Comparison of ENCODE assay signal across 27 cellular contexts in the genomic region with DNA sequence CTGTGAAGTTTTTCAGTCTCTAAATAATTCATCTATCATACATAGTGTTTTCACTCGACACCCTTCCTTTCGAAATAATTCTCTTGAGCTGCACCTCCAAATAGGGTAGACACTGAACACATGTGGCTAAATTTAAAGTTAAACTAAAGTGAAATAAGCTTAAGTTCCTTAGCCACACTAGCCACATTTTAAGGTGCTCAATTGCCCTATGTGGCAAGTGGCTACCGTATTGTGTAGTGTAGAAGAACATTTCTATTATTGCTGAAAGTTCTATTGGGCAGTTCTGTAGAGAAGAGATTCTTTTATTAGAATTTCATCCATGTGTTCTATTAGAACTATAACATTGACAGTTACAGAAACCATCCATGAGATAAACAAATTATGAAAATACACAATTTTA.
"Had no signal": no experiment of that assay in that cellular context is flagged by ENCODE, and none has a peak within 500 bp of the region (broad histone marks: within the 10 kb centered on the region; RNA-seq: fewer than 3 reads in every experiment).

No MANE protein-coding gene starts in this region.

- H3K4me1 ChIP-seq: left lung, lower lobe of right lung, pancreas, prostate gland, sigmoid colon, tibial nerve, uterus had no signal

- DNase-seq: hypothalamus; immature natural killer cell; kidney; left colon; left lung; lower lobe of right lung; mammary epithelial cell; mesenchymal stem cell; naive thymus-derived CD8-positive, alpha-beta T cell; nucleus accumbens; pancreas; posterior cingulate gyrus; retina; right cardiac atrium; sigmoid colon; small intestine; stimulated activated CD4-positive, alpha-beta T cell treated with anti-CD3 and anti-CD28 coated beads, Interleukin-1b, Interleukin-23, amount 100 ng/mL, for 48 hours; stimulated activated CD4-positive, alpha-beta T cell treated with anti-CD3 and anti-CD28 coated beads, Interleukin-2, amount 100 ng/mL, for 48 hours; stimulated activated CD4-positive, alpha-beta T cell treated with anti-CD3 and anti-CD28 coated beads, Interleukin-4, amount 100 ng/mL, for 4 hours; stimulated activated CD8-positive, alpha-beta memory T cell treated with anti-CD3 and anti-CD28 coated beads, Interleukin-4, amount 100 ng/mL, for 48 hours; stimulated activated naive CD4-positive, alpha-beta T cell treated with Interleukin-2 at 50 U/mL for 16 hours; stimulated activated naive CD8-positive, alpha-beta T cell treated with anti-CD3 and anti-CD28 coated beads, Interleukin-15, amount 100 ng/mL, for 72 hours; substantia nigra; uterus had no signal

- H3K9me3 ChIP-seq: left lung, lower lobe of right lung, pancreas, prostate gland, sigmoid colon, tibial nerve, uterus had no signal

- ATAC-seq: left colon; left lung; lower lobe of right lung; naive thymus-derived CD8-positive, alpha-beta T cell; pancreas; right cardiac atrium; stimulated activated memory B cell treated with anti-CD40 and anti-IgM and Interleukin-4, amounts not matched to agents 10 μg/mL and 1 μg/mL and 100 μg/mL, for 72 hours; stimulated activated naive CD8-positive, alpha-beta T cell treated with anti-CD3 and anti-CD28 coated beads, Interleukin-15, amount 100 ng/mL, for 72 hours had no signal

- FAIRE-seq: kidney had no signal

- H3K27me3 ChIP-seq: left lung, pancreas, sigmoid colon, tibial nerve, uterus had no signal

- H3K36me3 ChIP-seq: left lung, lower lobe of right lung, pancreas, prostate gland, sigmoid colon, tibial nerve, uterus had no signal

- H3K27ac ChIP-seq: left lung, lower lobe of right lung, pancreas, prostate gland, sigmoid colon, tibial nerve, uterus had no signal

- H3K4me3 ChIP-seq: left lung, lower lobe of right lung, pancreas, prostate gland, sigmoid colon, tibial nerve, uterus had no signal
